In genomic region chr4:123398151-123398802, GRCh38 we compare ENCODE assay signal across 8 cellular contexts. TPM values are rescaled to one million over a fixed set of nuclear protein-coding genes. Genes with fewer than 3 reads are reported as not detected.
DNase-seq lines count a peak whose midpoint lies in the region; ATAC-seq lines count a peak whose summit lies in the region.

No MANE protein-coding gene starts in this region.

- peak overlapping the region; percentile 83 for H3K4me3 Mint-ChIP-seq in activated CD4-positive, alpha-beta memory T cell treated with anti-CD3 and anti-CD28 coated beads for 36 hours

- CTCF ChIA-PET in activated CD4-positive, alpha-beta memory T cell treated with anti-CD3 and anti-CD28 coated beads for 36 hours (lab: Charles Lee) = interaction anchor here (0.7 to 1.0 kb wide), 4 partner anchors 8 to 263 kb away, joined by 3 to 4 read pairs (median 3); no protein-coding TSS in a partner anchor

- peaks cover 26% of the 10 kb centered on the region for H3K36me3 Mint-ChIP-seq in activated CD4-positive, alpha-beta memory T cell treated with anti-CD3 and anti-CD28 coated beads for 36 hours

- peak overlapping the region; percentile 55 for H2AFZ ChIP-seq in ACC112 (ENCODE audit: low read length, unreplicated experiment)

- peak overlapping the region; percentile 86 for H3K27ac Mint-ChIP-seq in activated CD4-positive, alpha-beta memory T cell treated with anti-CD3 and anti-CD28 coated beads for 36 hours

- peaks cover 7% of the 10 kb centered on the region for H3K4me1 ChIP-seq in ACC112 (ENCODE audit: control insufficient read depth, insufficient read depth, low read length, unreplicated experiment)

- H3K4me3 ChIP-seq in ACC112 (ENCODE audit: low read depth, low read length) = peak overlapping the region; percentile 84

- ATAC-seq in GM18502 (IDR thresholded peaks at IDR 0.05; ENCODE audit: poor library complexity, unreplicated experiment) (peak; percentile 72), HG02943 (IDR thresholded peaks at IDR 0.05; ENCODE audit: low read depth, unreplicated experiment) (peak; percentile 56)

- peaks cover 17% of the 10 kb centered on the region for H3K36me3 ChIP-seq in ACC112 (ENCODE audit: insufficient read depth, low read length)

- intact Hi-C loops in activated CD4-positive, alpha-beta memory T cell treated with anti-CD3 and anti-CD28 coated beads for 36 hours (cut with micrococcal nuclease) = loop anchor here (1.0 to 10.0 kb wide), 9 partner anchors 167 to 1593 kb away; partner anchors contain the start of genes BBS12, EXOSC9, IL2 and IL21

- H3K27me3 Mint-ChIP-seq in activated CD4-positive, alpha-beta memory T cell treated with anti-CD3 and anti-CD28 coated beads for 36 hours = peaks cover 24% of the 10 kb centered on the region

- DNase-seq in NCI-H226 = peak; percentile 35
- DNase-seq in activated CD4-positive, alpha-beta memory T cell treated with anti-CD3 and anti-CD28 coated beads for 36 hours = peak; percentile 77
- DNase-seq in effector CD8-positive, alpha-beta T cell (lab: John Stamatoyannopoulos, UW) = peak; percentile 35
- peak; percentile 67 to 84 for DNase-seq in lung microvascular endothelial cell (ENCODE audit: low read depth in 2 of 2)
- peak; percentile 27 for DNase-seq in stimulated activated CD8-positive, alpha-beta memory T cell treated with anti-CD3 and anti-CD28 coated beads, Interleukin-15, amount 100 ng/mL, for 24 hours (ENCODE audit: low read depth)

- no peaks in the 10 kb centered on the region for H3K9me3 Mint-ChIP-seq in activated CD4-positive, alpha-beta memory T cell treated with anti-CD3 and anti-CD28 coated beads for 36 hours

- peaks cover 30% of the 10 kb centered on the region for H3K4me1 Mint-ChIP-seq in activated CD4-positive, alpha-beta memory T cell treated with anti-CD3 and anti-CD28 coated beads for 36 hours (ENCODE audit: low read depth)

- POLR2A ChIA-PET in activated CD4-positive, alpha-beta memory T cell treated with anti-CD3 and anti-CD28 coated beads for 36 hours (lab: Charles Lee) = interaction anchor here (1.8 to 2.6 kb wide), 2 partner anchors 20 to 22 kb away, joined by 8 to 9 read pairs; no protein-coding TSS in a partner anchor

- H3K27ac ChIP-seq in ACC112 (ENCODE audit: low read depth, low read length) = peak overlapping the region; percentile 32; the same call in 1 of the 2 replicates

- peaks cover 25% of the 10 kb centered on the region for H3K79me2 ChIP-seq in ACC112 (ENCODE audit: control insufficient read depth, insufficient read depth, low read length, unreplicated experiment)

- no peaks in the 10 kb centered on the region for H3K27me3 ChIP-seq in ACC112 (ENCODE audit: insufficient read depth, low read length)

RNA-seq across cellular contexts. Expression of gene SPRY1, which starts 1.7 kb away (rescaled TPM):
- 10 to 100 TPM; 11.1 to 14.0 TPM for total RNA-seq in activated CD4-positive, alpha-beta memory T cell treated with anti-CD3 and anti-CD28 coated beads for 36 hours
- total RNA-seq in lung microvascular endothelial cell = 18.3 and 61.5 TPM in 2 replicates

Comparison
In these comparisons a context has a peak if more than half of its experiments do, and no peak if none do; other contexts are left out.
1. Peak in every context shown above with its lines: DNase-seq, ATAC-seq, H3K4me3 ChIP-seq and H3K27ac ChIP-seq.
2. DNase-seq: peak in every context shown above with its lines; median percentile 77 in activated CD4-positive, alpha-beta memory T cell treated with anti-CD3 and anti-CD28 coated beads for 36 hours; 76 in lung microvascular endothelial cell; 35 in NCI-H226; 35 in effector CD8-positive, alpha-beta T cell; 27 in stimulated activated CD8-positive, alpha-beta memory T cell treated with anti-CD3 and anti-CD28 coated beads, Interleukin-15, amount 100 ng/mL, for 24 hours.